Comparison of ENCODE assay signal across 12 cellular contexts in genomic region chr9:94086468-94086867, GRCh38. TPM values are rescaled to one million over a fixed set of nuclear protein-coding genes. Genes with fewer than 3 reads are reported as not detected.
DNase-seq lines count a peak whose midpoint lies in the region; TF ChIP-seq lines count a peak whose summit lies in the region.
"Had no signal": no experiment of that assay in that cellular context is flagged by ENCODE, and none has a peak within 500 bp of the region (broad histone marks: within the 10 kb centered on the region; RNA-seq: fewer than 3 reads in every experiment).

No MANE protein-coding gene starts in this region.

- no peaks in the 10 kb centered on the region for H3K9me3 ChIP-seq in colonic mucosa

- no peaks in the 10 kb centered on the region for H3K36me3 ChIP-seq in colonic mucosa

- no peak overlapping the region for H3K9ac ChIP-seq in colonic mucosa (ENCODE audit: low read depth in 2 of 2, low read length in 2 of 2)

- no peak overlapping the region for H3K27ac ChIP-seq in colonic mucosa

- H3K27me3 ChIP-seq in colonic mucosa: no peaks in the 10 kb centered on the region

- intact Hi-C loops in colonic mucosa (cut with DNase I): no loop called here

- no peak for TF ChIP-seq CTCF in colonic mucosa (IDR thresholded peaks at IDR 0.05)

- DNase-seq in NCI-H2196 (lab: John Stamatoyannopoulos, UW; ENCODE audit: unreplicated experiment) (peak; percentile 40), NCI-H2196 treated with DMSO at 0.1 percent for 48 hours (lab: John Stamatoyannopoulos, UW; ENCODE audit: unreplicated experiment) (no peak), NCI-H69 (lab: John Stamatoyannopoulos, UW) (peak; percentile 69), erythroblast (lab: John Stamatoyannopoulos, UW) (peak; percentile 18 to 32), skeletal muscle cell (ENCODE audit: low read depth) (peak; percentile 54), NCI-H345 (lab: John Stamatoyannopoulos, UW) (no peak), colonic mucosa (no peak)
- DNase-seq in activated naive CD4-positive, alpha-beta T cell treated with Interleukin-2 at 50 U/mL for 16 hours: no peak
- DNase-seq: activated CD4-positive, alpha-beta T cell treated with anti-CD3 and anti-CD28 coated beads, Interleukin-2, amount 50 U/mL, for 1 hour; KG1; naive B cell; stimulated activated CD8-positive, alpha-beta memory T cell treated with anti-CD3 and anti-CD28 coated beads, Interleukin-4, amount 100 ng/mL, for 48 hours had no signal

- no peak for TF ChIP-seq POLR2A in erythroblast (IDR thresholded peaks at IDR 0.05; ENCODE audit: low read length)

- H3K4me3 ChIP-seq in skeletal muscle cell (ENCODE audit: low read depth, low read length): no peak overlapping the region
- no peak overlapping the region for H3K4me3 ChIP-seq in colonic mucosa

- H3K4me1 ChIP-seq in colonic mucosa: no peaks in the 10 kb centered on the region

RNA-seq across cellular contexts. Expression of gene PTPDC1, which starts 2.2 kb away (rescaled TPM):
- 1 to 10 TPM; 5.4 TPM for total RNA-seq in colonic mucosa

Comparison
In these comparisons a context has a peak if more than half of its experiments do, and no peak if none do; other contexts are left out.
1. DNase-seq: peak in NCI-H2196 (single experiment), NCI-H69 (single experiment), erythroblast (2 of 2) and skeletal muscle cell (single experiment); none in NCI-H2196 treated with DMSO at 0.1 percent for 48 hours (single experiment), NCI-H345 (single experiment), activated naive CD4-positive, alpha-beta T cell treated with Interleukin-2 at 50 U/mL for 16 hours (single experiment) and colonic mucosa (single experiment).